Comparison of ENCODE assay signal across 15 cellular contexts in the genomic region with DNA sequence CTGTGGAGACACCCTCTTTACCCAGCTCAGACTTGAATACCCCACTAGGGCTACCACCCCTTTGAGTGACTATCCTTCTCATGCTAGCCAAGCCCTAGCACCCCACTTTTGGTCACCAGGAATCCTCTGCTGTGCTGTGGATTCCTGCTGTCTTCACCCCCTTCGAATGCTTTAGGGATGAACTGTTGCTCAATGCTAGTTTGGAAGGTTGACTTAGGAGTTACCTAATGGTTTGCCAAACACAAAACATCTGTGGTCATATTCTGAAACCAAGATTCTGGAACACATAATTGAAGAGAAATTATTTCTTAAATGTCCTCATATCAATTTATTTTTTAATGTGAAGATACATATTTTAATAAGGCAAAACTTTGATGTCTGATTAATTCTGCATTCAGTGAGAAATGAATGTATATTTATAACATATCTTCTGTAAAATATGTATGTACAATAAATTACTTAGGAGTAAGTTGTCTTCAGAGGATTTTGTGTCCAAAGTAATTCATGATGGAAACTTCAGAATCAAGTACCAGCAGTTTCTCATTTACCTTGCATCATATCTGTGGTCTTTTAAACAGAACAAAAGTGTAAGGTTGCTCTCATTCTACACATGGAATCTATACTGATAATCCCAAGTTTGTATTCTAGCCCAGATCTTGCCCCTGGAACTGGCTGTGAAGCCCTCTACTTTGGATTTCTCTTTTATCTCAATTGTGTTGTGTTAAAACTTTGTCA.
DNase-seq lines count a peak whose midpoint lies in the region; ATAC-seq and TF ChIP-seq lines count a peak whose summit lies in the region.
"Had no signal": no experiment of that assay in that cellular context is flagged by ENCODE, and none has a peak within 500 bp of the region (broad histone marks: within the 10 kb centered on the region; RNA-seq: fewer than 3 reads in every experiment).

No MANE protein-coding gene starts in this region.

- intact Hi-C loops in posterior cingulate gyrus (cut with DNase I): no loop called here

- ATAC-seq in GM19463 (IDR thresholded peaks at IDR 0.05; ENCODE audit: unreplicated experiment): no peak
- ATAC-seq: K562, Panc1, Right ventricle myocardium inferior had no signal

- TF ChIP-seq CTCF in choroid plexus epithelial cell (conservative IDR thresholded peaks at IDR 0.05; ENCODE audit: low read depth, low read length): no peak
- TF ChIP-seq CTCF in foreskin fibroblast (IDR thresholded peaks at IDR 0.05; ENCODE audit: low read depth, low read length): no peak

- no peak overlapping the region for H3K4me3 ChIP-seq in choroid plexus epithelial cell (ENCODE audit: low read depth, low read length)
- no peak overlapping the region for H3K4me3 ChIP-seq in foreskin fibroblast (ENCODE audit: low read depth in 1 of 2, low read length in 2 of 2)
- H3K4me3 ChIP-seq: K562, SK-N-MC had no signal

- peak; percentile 71 for DNase-seq in HCEC 1CT
- DNase-seq in choroid plexus epithelial cell (ENCODE audit: low read depth): peak; percentile 33
- peak; percentile 70 to 86 for DNase-seq in foreskin fibroblast
- DNase-seq in posterior cingulate gyrus: no peak
- DNase-seq in cerebellar nuclear complex (lab: John Stamatoyannopoulos, UW): no peak
- DNase-seq in NCI-H187 (lab: John Stamatoyannopoulos, UW): no peak
- DNase-seq: C1 segment of cervical spinal cord, NCI-H1092 treated with DMSO at 0.1 percent for 48 hours, NCI-H1694, NCI-H446 had no signal

Comparison
In these comparisons a context has a peak if more than half of its experiments do, and no peak if none do; other contexts are left out.
1. DNase-seq: peak in HCEC 1CT (single experiment), choroid plexus epithelial cell (single experiment) and foreskin fibroblast (2 of 2); none in posterior cingulate gyrus (0 of 10), cerebellar nuclear complex (0 of 2) and NCI-H187 (0 of 2).